In genomic region chr1:212473729-212474128, GRCh38 we compare ENCODE assay signal across 23 cellular contexts.
"Had no signal": no experiment of that assay in that cellular context is flagged by ENCODE, and none has a peak within 500 bp of the region (broad histone marks: within the 10 kb centered on the region; RNA-seq: fewer than 3 reads in every experiment).

No MANE protein-coding gene starts in this region.

- DNase-seq: effector memory CD8-positive, alpha-beta T cell; gastrocnemius medialis; heart right ventricle; hypothalamus; mammary epithelial cell; mucosa of descending colon; natural killer cell; nucleus accumbens; ovary; sigmoid colon; stimulated activated CD4-positive, alpha-beta T cell treated with anti-CD3 and anti-CD28 coated beads, Interleukin-2, amount 100 ng/mL, for 24 hours; stimulated activated naive CD4-positive, alpha-beta T cell; stomach; substantia nigra; transverse colon had no signal

- ATAC-seq: effector memory CD8-positive, alpha-beta T cell; gastrocnemius medialis; heart right ventricle; left lobe of liver; mucosa of descending colon; natural killer cell had no signal

- H3K4me3 ChIP-seq: esophagus muscularis mucosa, gastrocnemius medialis, heart right ventricle, mucosa of descending colon, ovary, right atrium auricular region, sigmoid colon, skin epidermis, stomach, thoracic aorta, transverse colon had no signal

- H3K27me3 ChIP-seq: esophagus muscularis mucosa, gastrocnemius medialis, ovary, right atrium auricular region, sigmoid colon, transverse colon had no signal

- FAIRE-seq: islet of Langerhans, urothelium cell line had no signal

- H3K27ac ChIP-seq: epithelial cell of prostate, esophagus muscularis mucosa, gastrocnemius medialis, heart right ventricle, ovary, right atrium auricular region, sigmoid colon, skin epidermis, stomach, thoracic aorta, transverse colon had no signal

- H3K9me3 ChIP-seq: esophagus muscularis mucosa, gastrocnemius medialis, heart right ventricle, mucosa of descending colon, ovary, right atrium auricular region, sigmoid colon, stomach, thoracic aorta, transverse colon had no signal

- H3K4me1 ChIP-seq: right atrium auricular region had no signal

- H3K36me3 ChIP-seq: esophagus muscularis mucosa, gastrocnemius medialis, heart right ventricle, ovary, right atrium auricular region, sigmoid colon, stomach, thoracic aorta, transverse colon had no signal
